In the genomic region with DNA sequence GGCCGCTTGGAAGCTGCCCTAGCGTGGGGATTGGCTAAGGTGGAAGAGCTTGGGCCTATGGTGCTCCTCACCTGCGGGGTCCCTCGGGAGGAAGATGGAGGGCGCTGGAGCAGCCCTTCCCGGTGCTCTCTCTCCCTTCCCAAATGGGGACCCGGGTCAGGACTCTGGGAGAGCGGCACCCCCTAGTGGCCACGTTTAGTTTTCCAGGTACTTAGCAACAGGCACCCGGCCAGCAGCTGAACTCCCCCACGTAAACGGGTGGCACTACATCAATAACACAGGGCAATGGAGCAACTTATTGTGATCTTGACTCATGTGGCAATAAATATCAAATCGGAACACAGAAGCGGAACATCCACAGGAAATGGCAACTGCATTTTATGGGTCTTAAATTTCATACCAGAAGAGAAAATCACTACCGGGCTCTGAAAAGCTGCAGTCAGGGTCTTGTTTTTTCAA, we compare ENCODE assay signal across 9 cellular contexts.
A peak's percentile ranks its signal among the peaks of the same experiment; 100 is the strongest.
DNase-seq lines count a peak whose midpoint lies in the region; ATAC-seq and TF ChIP-seq lines count a peak whose summit lies in the region.
"Had no signal": no experiment of that assay in that cellular context is flagged by ENCODE, and none has a peak within 500 bp of the region (broad histone marks: within the 10 kb centered on the region; RNA-seq: fewer than 3 reads in every experiment).

No MANE protein-coding gene starts in this region.

- H4K20me1 ChIP-seq in PC-3 (ENCODE audit: low read length) (no peaks in the 10 kb centered on the region), mammary epithelial cell (ENCODE audit: insufficient read depth, low read length) (no peaks in the 10 kb centered on the region)

- H3K9me2 ChIP-seq in PC-3 (replicated peaks; ENCODE audit: low read length) = no peaks in the 10 kb centered on the region

- H3K79me2 ChIP-seq in PC-3 (ENCODE audit: low read length) (no peaks in the 10 kb centered on the region), mammary epithelial cell (ENCODE audit: insufficient read depth, low read length) (no peaks in the 10 kb centered on the region)

- H2AFZ ChIP-seq in PC-3 (ENCODE audit: low read length) (no peak overlapping the region), mammary epithelial cell (ENCODE audit: low read depth, low read length) (no peak overlapping the region)

- H3K4me3 ChIP-seq in AG10803 (ENCODE audit: low read length) = no peak overlapping the region
- H3K4me3 ChIP-seq in PC-3 (ENCODE audit: low read length) = no peak overlapping the region
- H3K4me3 ChIP-seq in mammary epithelial cell (replicated peaks in 1 of 3; ENCODE audit: insufficient read depth in 1 of 3, low read depth in 2 of 3, low read length in 3 of 3) = no peak overlapping the region

- DNase-seq in AG10803 (ENCODE audit: low read depth) = peak; percentile 40
- peak; percentile 69 for DNase-seq in GM13977 (ENCODE audit: low spot score)
- DNase-seq in HS-5 (ENCODE audit: low read depth) = peak; percentile 14
- DNase-seq in PC-3 = peak; percentile 75
- DNase-seq in mammary epithelial cell = peak; percentile 27
- peak; percentile 74 for DNase-seq in kidney tubule cell (ENCODE audit: low spot score)
- DNase-seq in stimulated activated CD4-positive, alpha-beta T cell treated with anti-CD3 and anti-CD28 coated beads, TNF-alpha, amount 100 ng/mL, for 48 hours (ENCODE audit: low read depth in 3 of 3) = peak; percentile 6 to 36 (median 34)

- no peaks in the 10 kb centered on the region for H3F3A ChIP-seq in PC-3 (ENCODE audit: low read length, unreplicated experiment)

- H3K9me3 ChIP-seq in PC-3 (ENCODE audit: low read length) (no peaks in the 10 kb centered on the region), mammary epithelial cell (replicated peaks; ENCODE audit: insufficient read depth, low read length) (no peaks in the 10 kb centered on the region)

- no peaks in the 10 kb centered on the region for H3K27me3 ChIP-seq in PC-3 (ENCODE audit: low read length)
- H3K27me3 ChIP-seq in mammary epithelial cell (ENCODE audit: insufficient read depth, low read length) = no peaks in the 10 kb centered on the region

- H3K4me2 ChIP-seq in PC-3 (ENCODE audit: low read length) (peak overlapping the region; percentile 49; the same call in 1 of the 2 replicates), mammary epithelial cell (ENCODE audit: insufficient read depth, low read depth, low read length) (no peak overlapping the region)

- WGBS in mammary epithelial cell (ENCODE audit: low coverage, missing lambda C conversion rate) = 24% methylated on average over 15 of the region's 15 CpGs

- ATAC-seq in PC-3 (peak; percentile 50), HG02610 (IDR thresholded peaks at IDR 0.05; ENCODE audit: unreplicated experiment) (no peak)
- ATAC-seq: naive thymus-derived CD8-positive, alpha-beta T cell had no signal

- POLR2A ChIA-PET in PC-3 (lab: Charles Lee; ENCODE audit: unreplicated experiment) = no interaction called here

- dilution Hi-C loops in mammary epithelial cell (cut with HindIII; ENCODE audit: low sequenced_read_pairs) = no loop called here

- H3K27ac ChIP-seq in PC-3 (ENCODE audit: low read length) (no peak overlapping the region), mammary epithelial cell (ENCODE audit: insufficient read depth, low read depth, low read length) (no peak overlapping the region)

- BruUV-seq in PC-3 (replicated peaks; lab: Mats Ljungman, UMichigan) (no TSS peak), mammary epithelial cell (replicated peaks; lab: Mats Ljungman, UMichigan) (no TSS peak)

- no peak overlapping the region for H3K9ac ChIP-seq in PC-3 (ENCODE audit: low read length)
- no peak overlapping the region for H3K9ac ChIP-seq in mammary epithelial cell (ENCODE audit: insufficient read depth, low read length)

- TF ChIP-seq CTCF in AG10803 (conservative IDR thresholded peaks at IDR 0.05; ENCODE audit: low read length) = peak; percentile 60
- TF ChIP-seq CTCF in GM13977 (IDR thresholded peaks at IDR 0.05; ENCODE audit: extremely low read depth, insufficient read depth, missing control alignments) = peak; percentile 77
- TF ChIP-seq CTCF in PC-3 (conservative IDR thresholded peaks at IDR 0.05; ENCODE audit: low read depth, low read length) = peak; percentile 72
- peak; percentile 62 to 79 for TF ChIP-seq CTCF in mammary epithelial cell (conservative IDR thresholded peaks at IDR 0.05 in 1 of 2, IDR thresholded peaks at IDR 0.05 in 1 of 2; ENCODE audit: extremely low read depth in 1 of 2, insufficient read depth in 1 of 2, low read depth in 1 of 2, low read length in 2 of 2)

- intact Hi-C loops in PC-3 (cut with micrococcal nuclease) (no loop called here), mammary epithelial cell (cut with micrococcal nuclease) (loop anchor here (1.0 to 10.0 kb wide), 6 partner anchors 160 to 1028 kb away; no protein-coding TSS in a partner anchor)

- H3K4me1 ChIP-seq in PC-3 (ENCODE audit: insufficient read depth, low read length) (peaks cover 8% of the 10 kb centered on the region), mammary epithelial cell (ENCODE audit: insufficient read depth, low read length) (no peaks in the 10 kb centered on the region)

- in situ Hi-C loops in GM13977 (cut with MboI; ENCODE audit: low pct_unique_long_range_greater_than_20kb, low sequenced_read_pairs, unreplicated experiment) = no loop called here
- in situ Hi-C loops in mammary epithelial cell (cut with MboI; ENCODE audit: low sequenced_read_pairs in 2 of 2) = no loop called here

- H3K36me3 ChIP-seq in PC-3 (ENCODE audit: low read depth, low read length) (no peaks in the 10 kb centered on the region), mammary epithelial cell (ENCODE audit: insufficient read depth, low read length) (no peaks in the 10 kb centered on the region)

- CTCF ChIA-PET in PC-3 (lab: Charles Lee) = no interaction called here
- CTCF ChIA-PET in mammary epithelial cell (lab: Charles Lee; ENCODE audit: low non-redundant PET) = interaction anchor here (0.8 to 0.9 kb wide), 2 partner anchors 185 to 1028 kb away, joined by 3 to 6 read pairs; no protein-coding TSS in a partner anchor

Comparison
In these comparisons a context has a peak if more than half of its experiments do, and no peak if none do; other contexts are left out.
1. DNase-seq: peak in every context shown above with its lines; median percentile 75 in PC-3; 74 in kidney tubule cell; 69 in GM13977; 40 in AG10803; 34 in stimulated activated CD4-positive, alpha-beta T cell treated with anti-CD3 and anti-CD28 coated beads, TNF-alpha, amount 100 ng/mL, for 48 hours; 27 in mammary epithelial cell; 14 in HS-5.